10 cellular contexts compared by ENCODE assay signal in the genomic region with DNA sequence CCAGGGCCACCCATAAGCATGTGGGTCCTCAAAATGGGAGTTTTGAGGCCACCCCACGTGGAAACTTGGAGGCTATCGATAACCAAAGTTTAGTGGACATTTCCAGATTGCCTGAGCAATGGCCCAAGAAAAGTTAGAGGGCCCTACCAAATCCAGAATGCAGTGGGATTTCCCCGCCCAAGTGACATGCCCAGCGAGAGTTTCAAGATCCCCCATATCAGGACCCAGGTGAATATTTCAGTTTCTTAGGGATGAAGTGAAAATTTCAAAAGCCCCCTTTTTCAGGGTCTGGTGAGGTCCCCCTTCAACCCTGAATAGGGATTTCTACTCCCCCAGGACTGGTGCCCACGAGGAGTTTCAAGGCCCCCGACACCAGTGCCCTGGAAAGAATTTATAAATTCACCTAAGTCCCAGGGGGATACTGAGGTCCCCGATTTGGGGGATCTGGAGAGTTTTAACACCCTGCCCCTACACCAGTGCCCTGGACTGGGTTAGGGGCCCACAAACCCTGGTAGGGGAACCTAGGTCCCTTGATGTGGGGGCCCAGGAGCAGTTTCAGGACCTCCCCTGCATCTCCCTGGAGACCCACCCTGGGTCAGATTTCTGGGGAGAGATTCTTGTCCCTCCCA. TPM values are rescaled to one million over a fixed set of nuclear protein-coding genes. Genes with fewer than 3 reads are reported as not detected.
DNase-seq lines count a peak whose midpoint lies in the region; ATAC-seq and TF ChIP-seq lines count a peak whose summit lies in the region.
"Had no signal": no experiment of that assay in that cellular context is flagged by ENCODE, and none has a peak within 500 bp of the region (broad histone marks: within the 10 kb centered on the region; RNA-seq: fewer than 3 reads in every experiment).

No MANE protein-coding gene starts in this region.

- H3K27me3 Mint-ChIP-seq in naive B cell, result no peaks in the 10 kb centered on the region

- peaks cover 44% of the 10 kb centered on the region for H3K4me1 ChIP-seq in DND-41 (ENCODE audit: insufficient read depth, low read length)

- H3K4me3 ChIP-seq in DND-41 (ENCODE audit: low read depth in 1 of 2, low read length in 2 of 2), result peak overlapping the region; percentile 33 to 72; a peak in 3 of 4 replicates

- peak overlapping the region; percentile 92 for H3K4me2 ChIP-seq in DND-41 (ENCODE audit: insufficient read depth, low read length)

- no peak for ATAC-seq in DND-41 (ENCODE audit: insufficient read depth, low read depth)
- ATAC-seq in HG02938 (IDR thresholded peaks at IDR 0.05; ENCODE audit: unreplicated experiment), result peak; percentile 6
- ATAC-seq in naive B cell (ENCODE audit: low read depth in 2 of 2), result no peak
- no peak for ATAC-seq in activated CD4-positive, CD25-positive, alpha-beta regulatory T cell treated with anti-CD3 and anti-CD28 coated beads, Interleukin-2, amount 50 U/mL, for 24 hours
- ATAC-seq in GM18858 (IDR thresholded peaks at IDR 0.05; ENCODE audit: unreplicated experiment), result no peak
- no peak for ATAC-seq in left lobe of liver

- H2AFZ ChIP-seq in DND-41 (ENCODE audit: low read depth, low read length), result peak overlapping the region; percentile 84

- H3K9ac ChIP-seq in DND-41 (ENCODE audit: low read depth, low read length), result peak overlapping the region; percentile 64

- no peaks in the 10 kb centered on the region for H3K36me3 Mint-ChIP-seq in naive B cell

- DNase-seq in DND-41, result no peak
- DNase-seq in naive B cell, result no peak
- no peak for DNase-seq in NCI-H345 treated with DMSO at 0.1 percent for 48 hours (lab: John Stamatoyannopoulos, UW; ENCODE audit: unreplicated experiment)
- DNase-seq in left lobe of liver (ENCODE audit: low spot score), result no peak

- no peak for TF ChIP-seq CTCF in DND-41 (IDR thresholded peaks at IDR 0.05; ENCODE audit: borderline replicate concordance, extremely low read depth, low read length, poor library complexity, severe bottlenecking)

- peak overlapping the region in 5 of 6 donors; percentile 18 to 97 (median 85) for H3K27ac Mint-ChIP-seq in naive B cell

- no peaks in the 10 kb centered on the region for H3K27me3 ChIP-seq in DND-41 (ENCODE audit: insufficient read depth, low read length, poor library complexity)

- H3K9me3 Mint-ChIP-seq in naive B cell, result no peaks in the 10 kb centered on the region

- no peaks in the 10 kb centered on the region for H3K9me3 ChIP-seq in DND-41 (ENCODE audit: insufficient read depth, low read length, severe bottlenecking)

- peaks cover 28% of the 10 kb centered on the region for H3K79me2 ChIP-seq in DND-41 (ENCODE audit: insufficient read depth, low read length)

- H4K20me1 ChIP-seq in DND-41 (ENCODE audit: insufficient read depth, low read length), result no peaks in the 10 kb centered on the region

- H3K4me3 Mint-ChIP-seq in naive B cell, result peak overlapping the region; percentile 85 to 100 (median 96)

- H3K36me3 ChIP-seq in DND-41 (ENCODE audit: insufficient read depth, low read length), result peaks cover 14% of the 10 kb centered on the region

- H3K27ac ChIP-seq in DND-41 (ENCODE audit: low read length), result peak overlapping the region; percentile 94
- peak overlapping the region; percentile 77 for H3K27ac ChIP-seq in angular gyrus (ENCODE audit: low read depth, low read length)

- H3K4me1 Mint-ChIP-seq in naive B cell, result peaks cover 37 to 52% (median 39%) of the 10 kb centered on the region in 3 donors

RNA-seq across cellular contexts. Expression of gene BST2, which starts 0.7 kb away (rescaled TPM):
- polyA plus RNA-seq in naive B cell (ENCODE audit: low read depth in 6 of 6), result 100 to 1,000 TPM; 131 to 189 (median 163) TPM
- total RNA-seq in left lobe of liver, result 103 TPM

RNA-seq across cellular contexts. Expression of gene CCDC194, which starts 10.7 kb away (rescaled TPM):
- polyA plus RNA-seq in naive B cell (ENCODE audit: low read depth in 6 of 6), result not detected
- total RNA-seq in left lobe of liver, result 0.50 TPM
- total RNA-seq: SK-MEL-5, subcutaneous adipose tissue had no signal

RNA-seq across cellular contexts. Expression of gene MVB12A, which starts 15.1 kb away (rescaled TPM):
- polyA plus RNA-seq in naive B cell (ENCODE audit: low read depth in 6 of 6), result 10 to 100 TPM; 14.3 to 44.0 (median 25.0) TPM
- total RNA-seq in left lobe of liver, result 22.6 TPM

RNA-seq across cellular contexts. Expression of gene PLVAP, which starts 27.6 kb away (rescaled TPM):
- not detected for polyA plus RNA-seq in naive B cell (ENCODE audit: low read depth in 6 of 6)
- total RNA-seq in left lobe of liver, result 4.6 TPM
- total RNA-seq: SK-MEL-5 had no signal

RNA-seq across cellular contexts. Expression of gene TMEM221, which starts 43.7 kb away (rescaled TPM):
- polyA plus RNA-seq in naive B cell (ENCODE audit: low read depth in 6 of 6), result under 1 TPM in 1 of 6 donors, not detected in 5; 0.52 TPM
- 0.15 TPM for total RNA-seq in left lobe of liver
